In genomic region chr20:22288156-22288555, GRCh38 we compare ENCODE assay signal across 22 cellular contexts.
"Had no signal": no experiment of that assay in that cellular context is flagged by ENCODE, and none has a peak within 500 bp of the region (broad histone marks: within the 10 kb centered on the region; RNA-seq: fewer than 3 reads in every experiment).

No MANE protein-coding gene starts in this region.

- H3K9me3 ChIP-seq: heart left ventricle had no signal

- H3K27me3 ChIP-seq: brain microvascular endothelial cell, foreskin keratinocyte had no signal

- H3K27ac ChIP-seq: brain microvascular endothelial cell, epithelial cell of prostate, foreskin keratinocyte, heart left ventricle had no signal

- H3K36me3 ChIP-seq: brain microvascular endothelial cell, heart left ventricle had no signal

- H3K4me3 ChIP-seq: heart left ventricle had no signal

- ATAC-seq: activated CD4-positive, alpha-beta T cell treated with anti-CD3 and anti-CD28 coated beads for 36 hours; activated CD8-positive, alpha-beta memory T cell treated with anti-CD3 and anti-CD28 coated beads, Interleukin-2, amount 10 ng/mL, durations not matched to agents 7 days and 5 days; activated CD8-positive, alpha-beta T cell treated with anti-CD3 and anti-CD28 coated beads, Interleukin-2, amount 10 ng/mL, durations not matched to agents 7 days and 5 days; heart left ventricle had no signal

- H3K4me1 ChIP-seq: heart left ventricle had no signal

- DNase-seq: activated CD4-positive, alpha-beta memory T cell treated with anti-CD3 and anti-CD28 coated beads for 36 hours; activated CD4-positive, alpha-beta T cell treated with anti-CD3 and anti-CD28 coated beads for 36 hours; activated CD4-positive, alpha-beta T cell treated with anti-CD3 and anti-CD28 coated beads, Interleukin-2, amount 10 ng/mL, durations not matched to agents 24 days and 14 days; activated CD4-positive, CD25-positive, alpha-beta regulatory T cell; activated CD4-positive, CD25-positive, alpha-beta regulatory T cell treated with anti-CD3 and anti-CD28 coated beads, Interleukin-2, amount 50 U/mL, for 72 hours; activated CD8-positive, alpha-beta memory T cell treated with anti-CD3 and anti-CD28 coated beads, Interleukin-2, amount 10 ng/mL, durations not matched to agents 7 days and 5 days; activated CD8-positive, alpha-beta memory T cell treated with anti-CD3 and anti-CD28 coated beads, Interleukin-2, amount 50 U/mL, for 4 hours; activated CD8-positive, alpha-beta T cell treated with anti-CD3 and anti-CD28 coated beads, Interleukin-2, amount 10 ng/mL, durations not matched to agents 7 days and 5 days; activated effector memory CD4-positive, alpha-beta T cell treated with anti-CD3 and anti-CD28 coated beads, Interleukin-2, amount 50 U/mL, for 16 hours; activated naive CD4-positive, alpha-beta T cell treated with anti-CD3 and anti-CD28 coated beads for 36 hours; activated naive CD8-positive, alpha-beta T cell treated with anti-CD3 and anti-CD28 coated beads, Interleukin-2, amount 10 ng/mL, durations not matched to agents 7 days and 5 days; activated T-cell treated with anti-CD3 and anti-CD28 coated beads, Interleukin-2, amount 50 U/mL, for 1 hour; activated T-cell treated with anti-CD3 and anti-CD28 coated beads, Interleukin-2, amount 50 U/mL, for 48 hours; anterior cingulate cortex; brain microvascular endothelial cell; caudate nucleus; effector CD8-positive, alpha-beta T cell; glutamatergic neuron; heart left ventricle; T-helper 2 cell had no signal
